Comparison of ENCODE assay signal across 13 cellular contexts in genomic region chr6:138160329-138161117, GRCh38. TPM values are rescaled to one million over a fixed set of nuclear protein-coding genes. Genes with fewer than 3 reads are reported as not detected.
DNase-seq lines count a peak whose midpoint lies in the region; ATAC-seq and TF ChIP-seq lines count a peak whose summit lies in the region.
"Had no signal": no experiment of that assay in that cellular context is flagged by ENCODE, and none has a peak within 500 bp of the region (broad histone marks: within the 10 kb centered on the region; RNA-seq: fewer than 3 reads in every experiment).

No MANE protein-coding gene starts in this region.

- no peaks in the 10 kb centered on the region for H4K20me1 ChIP-seq in neural progenitor cell (ENCODE audit: low read depth)

- peak overlapping the region; percentile 94 for H2AFZ ChIP-seq in neural progenitor cell (replicated peaks)

- no peaks in the 10 kb centered on the region for H3K36me3 Mint-ChIP-seq in neural progenitor cell

- peaks cover 25% of the 10 kb centered on the region for H3K27me3 ChIP-seq in neural progenitor cell

- intact Hi-C loops in left ventricle myocardium superior (cut with micrococcal nuclease): no loop called here

- no peak overlapping the region for H3K27ac Mint-ChIP-seq in neural progenitor cell

- peak overlapping the region; percentile 81 for H3K27ac ChIP-seq in caudate nucleus (ENCODE audit: low read depth, low read length)
- H3K27ac ChIP-seq in neural progenitor cell: no peak overlapping the region
- H3K27ac ChIP-seq: epithelial cell of prostate had no signal

- peak overlapping the region; percentile 88 for H3K4me3 Mint-ChIP-seq in neural progenitor cell

- peaks cover 20% of the 10 kb centered on the region for H3K79me2 ChIP-seq in neural progenitor cell (ENCODE audit: low read depth)

- peaks cover 36% of the 10 kb centered on the region for H3F3A ChIP-seq in neural progenitor cell (ENCODE audit: low read depth)

- H3K9me3 Mint-ChIP-seq in neural progenitor cell: no peaks in the 10 kb centered on the region

- peak overlapping the region; percentile 96 for H3K4me3 ChIP-seq in neural progenitor cell

- peaks cover 15% of the 10 kb centered on the region for H3K4me1 Mint-ChIP-seq in neural progenitor cell

- peak overlapping the region; percentile 93 for H3K4me2 ChIP-seq in neural progenitor cell

- H3K36me3 ChIP-seq in ES-I3 (ENCODE audit: insufficient read depth, low read length): no peaks in the 10 kb centered on the region
- no peaks in the 10 kb centered on the region for H3K36me3 ChIP-seq in neural progenitor cell

- peak overlapping the region; percentile 78 for H3K9ac ChIP-seq in ES-I3 (ENCODE audit: low read depth, low read length)
- no peak overlapping the region for H3K9ac ChIP-seq in neural progenitor cell

- peaks cover 13% of the 10 kb centered on the region for H3K4me1 ChIP-seq in ES-I3 (ENCODE audit: insufficient read depth, low read length)
- H3K4me1 ChIP-seq in neural progenitor cell: peaks cover 19% of the 10 kb centered on the region

- TF ChIP-seq CTCF in neural progenitor cell (IDR thresholded peaks at IDR 0.05): no peak

- H3K9me3 ChIP-seq in ES-I3 (ENCODE audit: control insufficient read depth, insufficient read depth, low read length) (no peaks in the 10 kb centered on the region), neural progenitor cell (ENCODE audit: low read depth) (no peaks in the 10 kb centered on the region)
- H3K9me3 ChIP-seq: mucosa of descending colon had no signal

- ATAC-seq in left ventricle myocardium superior: no peak

- H3K27me3 Mint-ChIP-seq in neural progenitor cell (ENCODE audit: insufficient read depth, low read depth): peaks cover 35% of the 10 kb centered on the region

- DNase-seq in NCI-H1105 (lab: John Stamatoyannopoulos, UW) (peak; percentile 42), caudate nucleus (lab: John Stamatoyannopoulos, UW) (peak in 1 of 61 donors; percentile 52), neural progenitor cell (ENCODE audit: low spot score) (peak; percentile 50), left ventricle myocardium superior (no peak), putamen (ENCODE audit: low spot score) (no peak), NCI-H526 treated with DMSO at 0.1 percent for 48 hours (lab: John Stamatoyannopoulos, UW) (no peak)
- DNase-seq: activated CD8-positive, alpha-beta memory T cell treated with anti-CD3 and anti-CD28 coated beads, Interleukin-2, amount 50 U/mL, for 4 hours; IMR-90 had no signal

RNA-seq across cellular contexts. Expression of gene ARFGEF3, which starts 1.2 kb away (rescaled TPM):
- total RNA-seq in neural progenitor cell (ENCODE audit: low replicate concordance) (3.2 and 3.8 TPM in 2 replicates), left ventricle myocardium superior (2.3 TPM)

RNA-seq across cellular contexts. Expression of gene PERP, which starts 53.3 kb away (rescaled TPM):
- total RNA-seq in neural progenitor cell (ENCODE audit: low replicate concordance) (29.9 and 35.4 TPM in 2 replicates), left ventricle myocardium superior (61.9 TPM)

RNA-seq across cellular contexts. Expression of gene PBOV1, which starts 57.8 kb away (rescaled TPM):
- total RNA-seq in neural progenitor cell (ENCODE audit: low replicate concordance) (not detected in 2 replicates), left ventricle myocardium superior (not detected)
- total RNA-seq: GM12878, H4, IMR-90, mucosa of descending colon had no signal

Comparison
In these comparisons a context has a peak if more than half of its experiments do, and no peak if none do; other contexts are left out.
1. DNase-seq: peak in NCI-H1105 (single experiment) and neural progenitor cell (single experiment); none in left ventricle myocardium superior (single experiment), putamen (single experiment) and NCI-H526 treated with DMSO at 0.1 percent for 48 hours (single experiment).